In the genomic region with DNA sequence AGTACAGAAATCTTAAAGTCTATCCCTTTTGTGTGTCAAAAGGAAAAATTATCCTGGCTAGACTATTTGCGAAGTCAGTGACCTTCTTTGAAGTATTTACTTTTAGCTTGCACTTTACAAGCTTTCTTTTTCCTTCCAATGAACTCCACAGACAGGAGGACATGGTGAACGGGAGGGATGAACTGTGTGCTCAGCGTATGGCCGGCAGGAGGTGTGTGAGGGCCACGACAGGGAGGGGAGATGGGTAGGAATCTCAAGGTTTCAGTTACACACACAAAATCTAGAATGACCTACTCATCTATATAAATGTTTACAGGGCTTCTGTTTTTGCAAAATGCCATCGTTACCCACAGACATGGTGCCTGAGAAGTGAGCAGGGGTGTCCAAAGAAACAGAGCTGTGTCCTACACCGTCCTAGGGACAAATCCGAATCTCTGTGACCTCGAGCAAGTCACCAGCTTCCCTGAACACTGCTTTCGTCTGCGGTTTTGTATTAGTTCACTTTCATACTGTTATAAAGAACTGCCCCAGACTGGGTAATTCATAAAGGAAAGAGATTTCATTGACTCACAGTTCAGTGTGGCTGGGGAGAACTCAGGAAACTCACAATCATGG, we compare ENCODE assay signal across 13 cellular contexts.
A peak's percentile ranks its signal among the peaks of the same experiment; 100 is the strongest.
DNase-seq lines count a peak whose midpoint lies in the region; ATAC-seq and TF ChIP-seq lines count a peak whose summit lies in the region.
"Had no signal": no experiment of that assay in that cellular context is flagged by ENCODE, and none has a peak within 500 bp of the region (broad histone marks: within the 10 kb centered on the region; RNA-seq: fewer than 3 reads in every experiment).

No MANE protein-coding gene starts in this region.

- no peak for ATAC-seq in HG02623 (IDR thresholded peaks at IDR 0.05; ENCODE audit: unreplicated experiment)
- no peak for ATAC-seq in GM21447 (IDR thresholded peaks at IDR 0.05; ENCODE audit: unreplicated experiment)
- ATAC-seq: activated naive CD4-positive, alpha-beta T cell treated with anti-CD3 and anti-CD28 coated beads, Interleukin-2, amount 50 U/mL, for 72 hours; esophagus mucosa had no signal

- no peaks in the 10 kb centered on the region for H3K27me3 ChIP-seq in AG04450 (ENCODE audit: control insufficient read depth, insufficient read depth, low read length)
- no peaks in the 10 kb centered on the region for H3K27me3 ChIP-seq in H9 (ENCODE audit: insufficient read depth, low read length)
- no peaks in the 10 kb centered on the region for H3K27me3 ChIP-seq in OCI-LY3 (ENCODE audit: low read depth, low read length)
- H3K27me3 ChIP-seq in uterus: no peaks in the 10 kb centered on the region

- intact Hi-C loops in uterus (cut with DNase I; ENCODE audit: low total_unique reads): no loop called here

- no peak overlapping the region for H4K91ac ChIP-seq in H9 (ENCODE audit: insufficient read length, low read depth, low read length)

- H4K20me1 ChIP-seq in H9 (ENCODE audit: control insufficient read depth, insufficient read depth, insufficient read length) (no peaks in the 10 kb centered on the region), OCI-LY3 (ENCODE audit: insufficient read depth, low read length) (no peaks in the 10 kb centered on the region)

- no peaks in the 10 kb centered on the region for H3K36me3 ChIP-seq in OCI-LY3 (replicated peaks; ENCODE audit: low read depth, low read length)
- H3K36me3 ChIP-seq in uterus: no peaks in the 10 kb centered on the region

- H2BK5ac ChIP-seq in H9 (ENCODE audit: insufficient read length, low read length): no peak overlapping the region

- TF ChIP-seq CTCF in AG04450 (IDR thresholded peaks at IDR 0.05; ENCODE audit: low read depth, low read length): peak; percentile 61
- peak; percentile 41; the same call in 2 of the 3 replicates for TF ChIP-seq CTCF in H9 (conservative IDR thresholded peaks at IDR 0.05)
- peak; percentile 23 for TF ChIP-seq CTCF in OCI-LY3 (IDR thresholded peaks at IDR 0.05; ENCODE audit: low read depth, low read length)
- no peak for TF ChIP-seq CTCF in glutamatergic neuron (IDR thresholded peaks at IDR 0.05; ENCODE audit: partially characterized antibody, unreplicated experiment)
- no peak for TF ChIP-seq CTCF in uterus (IDR thresholded peaks at IDR 0.05)

- WGBS in H9 (ENCODE audit: extremely low coverage, insufficient read length, low lambda C conversion rate): no CpG with 5 or more reads among the region's 11 CpGs

- no peak overlapping the region for H2BK15ac ChIP-seq in H9 (ENCODE audit: low read depth, low read length)

- H3K9me3 Mint-ChIP-seq in H9 (no peaks in the 10 kb centered on the region), glutamatergic neuron (ENCODE audit: unreplicated experiment) (peaks cover 2% of the 10 kb centered on the region)

- H2AK5ac ChIP-seq in H9 (ENCODE audit: insufficient read length, low read length): no peak overlapping the region

- TF ChIP-seq POLR2A in uterus (IDR thresholded peaks at IDR 0.05): no peak

- no peak overlapping the region for H2BK20ac ChIP-seq in H9 (ENCODE audit: low read depth, low read length, poor library complexity, severe bottlenecking)

- H3K9ac ChIP-seq in H9 (ENCODE audit: extremely low read depth, insufficient read length, low read length) (no peak overlapping the region), OCI-LY3 (ENCODE audit: low read length) (no peak overlapping the region)

- H3K4me1 Mint-ChIP-seq in H9 (peaks cover 0 to 2% of the 10 kb centered on the region in 2 experiments; a peak in 1 of 4 replicates), glutamatergic neuron (ENCODE audit: low read depth, unreplicated experiment) (peaks cover 23% of the 10 kb centered on the region)

- H3K79me2 ChIP-seq in H9 (ENCODE audit: insufficient read depth, low read length): no peaks in the 10 kb centered on the region
- H3K79me2 ChIP-seq in OCI-LY3 (ENCODE audit: low read length): no peaks in the 10 kb centered on the region

- CTCF ChIA-PET in AG04450 (lab: Charles Lee): interaction anchor here (0.6 to 1.5 kb wide), 6 partner anchors 9 to 478 kb away, joined by 3 to 11 read pairs (median 5); no protein-coding TSS in a partner anchor

- H3K27ac ChIP-seq in AG04450 (ENCODE audit: low read depth, low read length): no peak overlapping the region
- no peak overlapping the region for H3K27ac ChIP-seq in H9 (ENCODE audit: insufficient read length, low read depth, low read length)
- H3K27ac ChIP-seq in OCI-LY3 (ENCODE audit: low read length): no peak overlapping the region
- H3K27ac ChIP-seq in uterus: no peak overlapping the region
- H3K27ac ChIP-seq: PC-9 had no signal

- no peak overlapping the region for H3K4ac ChIP-seq in H9 (ENCODE audit: low read depth, low read length)

- H3K23ac ChIP-seq in H9 (ENCODE audit: insufficient read length, low read depth, low read length): no peak overlapping the region

- POLR2A ChIA-PET in AG04450 (lab: Yijun Ruan, JAX): interaction anchor here (0.8 kb wide), 1 partner anchor 186 kb away, joined by 4 read pairs; no protein-coding TSS in a partner anchor

- no peak overlapping the region for H4K8ac ChIP-seq in H9 (replicated peaks; ENCODE audit: insufficient read length, low read depth, low read length)

- no peak overlapping the region for H4K5ac ChIP-seq in H9 (ENCODE audit: insufficient read length, low read depth, low read length)

- H3K4me2 ChIP-seq in H9 (ENCODE audit: insufficient read depth, insufficient read length, low read length): no peak overlapping the region
- peak overlapping the region; percentile 6; the same call in 1 of the 2 replicates for H3K4me2 ChIP-seq in OCI-LY3 (ENCODE audit: low read length)
- H3K4me2 ChIP-seq: PC-9 had no signal

- no peak overlapping the region for H3K18ac ChIP-seq in H9 (ENCODE audit: insufficient read length, low read depth, low read length)

- H3T11ph ChIP-seq in H9 (ENCODE audit: low read length): no peak overlapping the region

- H2AFZ ChIP-seq in H9 (ENCODE audit: low read length) (no peak overlapping the region), OCI-LY3 (ENCODE audit: low read depth, low read length) (no peak overlapping the region; the same call in 1 of the 2 replicates)
- H2AFZ ChIP-seq: PC-9 had no signal

- no peak overlapping the region for H2BK120ac ChIP-seq in H9 (ENCODE audit: low read depth, low read length, poor library complexity, severe bottlenecking)

- no peaks in the 10 kb centered on the region for H3K79me1 ChIP-seq in H9 (ENCODE audit: insufficient read depth, low read depth, low read length, poor library complexity, severe bottlenecking)

- no peaks in the 10 kb centered on the region for H3K23me2 ChIP-seq in H9 (ENCODE audit: insufficient read length, low read depth, low read length, poor library complexity, severe bottlenecking)

- H3K4me3 ChIP-seq in AG04450 (ENCODE audit: low read depth, low read length): no peak overlapping the region
- no peak overlapping the region for H3K4me3 ChIP-seq in OCI-LY3 (ENCODE audit: low read length)
- no peak overlapping the region for H3K4me3 ChIP-seq in uterus
- H3K4me3 ChIP-seq: PC-9 had no signal

- H3K4me3 Mint-ChIP-seq in H9 (no peak overlapping the region), glutamatergic neuron (ENCODE audit: unreplicated experiment) (no peak overlapping the region)

- H3K27me3 Mint-ChIP-seq in H9 (ENCODE audit: low read depth) (no peaks in the 10 kb centered on the region), glutamatergic neuron (ENCODE audit: unreplicated experiment) (peaks cover 3% of the 10 kb centered on the region)

- no peak overlapping the region for H2BK12ac ChIP-seq in H9 (ENCODE audit: insufficient read length, low read depth, low read length)

- H3K4me1 ChIP-seq in H9 (ENCODE audit: insufficient read depth, low read length): no peaks in the 10 kb centered on the region
- H3K4me1 ChIP-seq in OCI-LY3 (ENCODE audit: low read length): no peaks in the 10 kb centered on the region
- no peaks in the 10 kb centered on the region for H3K4me1 ChIP-seq in uterus

- DNase-seq in AG04450 (ENCODE audit: low read depth, low spot score) (peak; percentile 4), H9 (no peak), glutamatergic neuron (peak; percentile 31), uterus (no peak), SIG-M5 treated with dmso at 0.1 percent for 504 hours (lab: John Stamatoyannopoulos, UW; ENCODE audit: unreplicated experiment) (no peak)
- DNase-seq: NCI-H1694, PC-9, T1000 had no signal

- no peaks in the 10 kb centered on the region for H3K36me3 Mint-ChIP-seq in H9 (ENCODE audit: insufficient read depth in 1 of 3, low read depth in 3 of 3)
- H3K36me3 Mint-ChIP-seq in glutamatergic neuron (ENCODE audit: unreplicated experiment): no peaks in the 10 kb centered on the region
- H3K36me3 Mint-ChIP-seq: activated naive CD4-positive, alpha-beta T cell treated with anti-CD3 and anti-CD28 coated beads, Interleukin-2, amount 50 U/mL, for 72 hours had no signal

- H3K27ac Mint-ChIP-seq in H9 (peak overlapping the region in 2 of 3 experiments; percentile 1 to 3; a peak in 2 of 7 replicates), glutamatergic neuron (ENCODE audit: unreplicated experiment) (no peak overlapping the region)
- H3K27ac Mint-ChIP-seq: activated naive CD4-positive, alpha-beta T cell treated with anti-CD3 and anti-CD28 coated beads, Interleukin-2, amount 50 U/mL, for 72 hours had no signal

- H3K56ac ChIP-seq in H9 (ENCODE audit: insufficient read length, low read depth, low read length): no peak overlapping the region

- no peak overlapping the region for H3K14ac ChIP-seq in H9 (ENCODE audit: insufficient read depth, low read length)

- H3K9me3 ChIP-seq in AG04450 (ENCODE audit: control insufficient read depth, insufficient read depth, low read length) (no peaks in the 10 kb centered on the region), H9 (ENCODE audit: control insufficient read depth, low read depth, low read length) (no peaks in the 10 kb centered on the region), OCI-LY3 (ENCODE audit: insufficient read depth, low read length) (no peaks in the 10 kb centered on the region), uterus (no peaks in the 10 kb centered on the region)

Comparison
In these comparisons a context has a peak if more than half of its experiments do, and no peak if none do; other contexts are left out.
1. DNase-seq: peak in AG04450 (single experiment) and glutamatergic neuron (single experiment); none in H9 (single experiment), uterus (0 of 2) and SIG-M5 treated with dmso at 0.1 percent for 504 hours (single experiment).
2. CTCF ChIP-seq: peak in AG04450 (single experiment), H9 (single experiment) and OCI-LY3 (single experiment); none in glutamatergic neuron (single experiment) and uterus (0 of 4).